11 cellular contexts compared by ENCODE assay signal in the genomic region with DNA sequence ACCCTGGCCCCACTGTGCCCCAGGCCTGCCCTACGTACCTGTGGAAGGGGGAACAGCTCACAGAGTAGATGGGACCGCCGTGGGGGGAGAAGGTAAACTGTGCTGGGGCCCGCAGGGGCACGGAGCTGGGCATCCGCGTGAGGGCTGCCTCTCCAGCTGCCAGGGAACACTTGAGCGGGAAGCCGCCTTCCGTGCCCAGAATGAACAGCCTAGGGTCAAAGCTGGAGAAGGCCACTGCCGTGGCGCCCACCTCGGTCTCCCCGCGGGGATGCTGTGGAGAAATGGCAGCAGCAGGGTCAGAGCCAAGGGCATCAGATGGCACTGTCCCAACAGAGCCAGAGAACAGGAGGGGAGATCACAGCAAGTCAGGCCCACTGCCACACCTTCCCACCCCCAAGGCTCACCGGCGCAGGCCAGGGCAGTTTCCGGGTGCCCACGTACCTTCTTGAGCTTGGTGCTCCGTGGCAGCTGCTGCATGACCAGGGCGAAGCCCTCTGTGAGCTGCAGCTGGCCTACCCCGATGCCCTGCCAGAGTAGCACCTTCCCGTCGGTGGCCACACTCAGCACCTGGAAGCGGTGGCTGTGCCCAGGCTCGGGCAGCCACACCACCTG. TPM values are rescaled to one million over a fixed set of nuclear protein-coding genes. Genes with fewer than 3 reads are reported as not detected.
DNase-seq lines count a peak whose midpoint lies in the region; ATAC-seq, FAIRE-seq and TF ChIP-seq lines count a peak whose summit lies in the region.
"Had no signal": no experiment of that assay in that cellular context is flagged by ENCODE, and none has a peak within 500 bp of the region (broad histone marks: within the 10 kb centered on the region; RNA-seq: fewer than 3 reads in every experiment).

No MANE protein-coding gene starts in this region.

- no peak overlapping the region for H2BK20ac ChIP-seq in H1 (ENCODE audit: low read length)

- H3K27ac ChIP-seq in H1 (ENCODE audit: low read depth, low read length), result peak overlapping the region; percentile 13; the same call in 1 of the 2 replicates
- peak overlapping the region; percentile 31 to 98 (median 96) for H3K27ac ChIP-seq in thyroid gland

- CTCF ChIA-PET in H1 (lab: Charles Lee; ENCODE audit: partially characterized antibody), result interaction anchor here (0.6 to 4.1 kb wide), 18 partner anchors 9 to 553 kb away, joined by 3 to 37 read pairs (median 4); a partner anchor contains a TSS

- TF ChIP-seq RAD21 in H1 (IDR thresholded peaks at IDR 0.05 in 1 of 2, conservative IDR thresholded peaks at IDR 0.05 in 1 of 2; ENCODE audit: low read depth in 2 of 2, low read length in 2 of 2), result no peak

- no peak overlapping the region for H4K8ac ChIP-seq in H1 (ENCODE audit: extremely low read depth, insufficient read depth, low read length)

- peaks cover 5% of the 10 kb centered on the region; the same call in 1 of the 2 replicates for H3K79me1 ChIP-seq in H1 (ENCODE audit: low read depth, low read length)

- H4K91ac ChIP-seq in H1 (replicated peaks; ENCODE audit: insufficient read length, low read length), result no peak overlapping the region

- ATAC-seq in HG03469 (IDR thresholded peaks at IDR 0.05; ENCODE audit: unreplicated experiment), result no peak

- H3K56ac ChIP-seq in H1 (replicated peaks; ENCODE audit: insufficient read length, low read depth, low read length), result no peak overlapping the region

- POLR2A ChIA-PET in H1 (lab: Charles Lee; ENCODE audit: partially characterized antibody), result interaction anchor here (1.0 to 15.6 kb wide), 14 partner anchors 8 to 184 kb away, joined by 3 to 313 read pairs (median 6); a partner anchor contains a TSS

- no peak overlapping the region for H4K5ac ChIP-seq in H1 (ENCODE audit: insufficient read length, low read depth, low read length)

- no peak overlapping the region for H2AFZ ChIP-seq in H1 (ENCODE audit: low read length)

- peak overlapping the region; percentile 82; the same call in 1 of the 2 replicates for H2AK5ac ChIP-seq in H1 (ENCODE audit: low read depth, low read length)

- H3K9ac ChIP-seq in NT2/D1 (ENCODE audit: insufficient read length, low read depth), result peak overlapping the region; percentile 57
- H3K9ac ChIP-seq in H1 (replicated peaks in 1 of 4; ENCODE audit: extremely low read depth in 1 of 4, low read depth in 3 of 4, low read length in 3 of 4), result no peak overlapping the region; a peak in 1 of 7 replicates

- 86% methylated on average over 25 of the region's 26 CpGs; no CpG with 5 or more reads in 1 of the 2 experiments for WGBS in H1 (ENCODE audit: extremely low coverage in 1 of 2, insufficient coverage in 1 of 2, insufficient read length in 1 of 2, insufficient replicate concordance in 2 of 2, low coverage in 1 of 2, low lambda C conversion rate in 2 of 2, missing lambda C conversion rate in 1 of 2), 2 experiments
- WGBS in thyroid gland, 2 donors, result 63 to 80% methylated on average over 10 to 14 of the region's 26 CpGs

- peaks cover 30% of the 10 kb centered on the region for H3K4me1 ChIP-seq in NT2/D1 (ENCODE audit: insufficient read depth, insufficient read length)
- H3K4me1 ChIP-seq in H1 (replicated peaks in 1 of 4; ENCODE audit: control insufficient read depth in 3 of 4, insufficient read depth in 4 of 4, low read length in 3 of 4), result peaks cover 0 to 14% (median 11%) of the 10 kb centered on the region in 4 experiments; a peak in 5 of 7 replicates
- peaks cover 27 to 33% of the 10 kb centered on the region in 2 donors for H3K4me1 ChIP-seq in thyroid gland

- no peak for FAIRE-seq in H1 (lab: Jason Lieb, UNC)
- FAIRE-seq: frontal cortex had no signal

- H3K4me3 ChIP-seq in NT2/D1 (ENCODE audit: insufficient read length, low read depth) (no peak overlapping the region), H1 (ENCODE audit: extremely low read depth in 1 of 4, insufficient read depth in 2 of 4, low read depth in 3 of 4, low read length in 4 of 4) (no peak overlapping the region), thyroid gland (replicated peaks in 1 of 3) (no peak overlapping the region)

- no peaks in the 10 kb centered on the region for H3K9me3 Mint-ChIP-seq in mesothelial cell of epicardium
- H3K9me3 Mint-ChIP-seq: T-helper 1 cell treated with Interleukin-12 subunit alpha and Interleukin-12 subunit beta and Interleukin-4 antibody, amounts not matched to agents 30 μg/mL and 1 μg/mL, for 36 hours had no signal

- no peak overlapping the region for H3K14ac ChIP-seq in H1 (ENCODE audit: insufficient read length)

- H2BK120ac ChIP-seq in H1 (replicated peaks; ENCODE audit: low read depth, low read length), result no peak overlapping the region

- TF ChIP-seq POLR2A in H1 (IDR thresholded peaks at IDR 0.05; ENCODE audit: control extremely low read depth in 1 of 2, low read depth in 2 of 2, low read length in 2 of 2), result no peak
- TF ChIP-seq POLR2A in thyroid gland (IDR thresholded peaks at IDR 0.05), result no peak

- H2BK5ac ChIP-seq in H1 (ENCODE audit: low read depth, low read length), result peak overlapping the region; percentile 85

- H3K9me3 ChIP-seq in NT2/D1 (ENCODE audit: insufficient read depth, low read length), result no peaks in the 10 kb centered on the region
- no peaks in the 10 kb centered on the region for H3K9me3 ChIP-seq in H1 (ENCODE audit: insufficient read depth in 2 of 2, low read depth in 1 of 2, low read length in 1 of 2)
- no peaks in the 10 kb centered on the region for H3K9me3 ChIP-seq in thyroid gland

- no peak overlapping the region; the same call in 1 of the 2 replicates for H3K18ac ChIP-seq in H1 (ENCODE audit: extremely low read depth, low read length)

- no peak overlapping the region for H3K4me3 Mint-ChIP-seq in mesothelial cell of epicardium
- H3K4me3 Mint-ChIP-seq: T-helper 1 cell treated with Interleukin-12 subunit alpha and Interleukin-12 subunit beta and Interleukin-4 antibody, amounts not matched to agents 30 μg/mL and 1 μg/mL, for 36 hours had no signal

- H3K4ac ChIP-seq in H1 (replicated peaks; ENCODE audit: insufficient read length, low read depth, low read length), result no peak overlapping the region

- H3K4me2 ChIP-seq in H1 (ENCODE audit: insufficient read depth in 1 of 2, low read depth in 2 of 2, low read length in 2 of 2), result no peak overlapping the region

- TF ChIP-seq CTCF in H1 (IDR thresholded peaks at IDR 0.05; ENCODE audit: control extremely low read depth in 1 of 3, insufficient read depth in 1 of 3, low read depth in 1 of 3, low read length in 3 of 3) (no peak), mesothelial cell of epicardium (IDR thresholded peaks at IDR 0.05; ENCODE audit: unreplicated experiment) (no peak), thyroid gland (IDR thresholded peaks at IDR 0.05) (no peak)

- H3K27ac Mint-ChIP-seq in mesothelial cell of epicardium, result peak overlapping the region; percentile 83
- H3K27ac Mint-ChIP-seq: T-helper 1 cell treated with Interleukin-12 subunit alpha and Interleukin-12 subunit beta and Interleukin-4 antibody, amounts not matched to agents 30 μg/mL and 1 μg/mL, for 36 hours had no signal

- H3K79me2 ChIP-seq in H1 (ENCODE audit: control insufficient read depth in 1 of 2, insufficient read depth in 2 of 2, low read length in 2 of 2), result no peaks in the 10 kb centered on the region

- peak overlapping the region; percentile 50; the same call in 1 of the 2 replicates for H2BK12ac ChIP-seq in H1 (ENCODE audit: low read depth, low read length)

- TF ChIP-seq EP300 in H1 (IDR thresholded peaks at IDR 0.05; ENCODE audit: borderline replicate concordance in 1 of 2, low read depth in 2 of 2, low read length in 2 of 2), result no peak

- H3K23me2 ChIP-seq in H1 (ENCODE audit: low read depth, low read length), result no peaks in the 10 kb centered on the region

- H3K4me1 Mint-ChIP-seq in mesothelial cell of epicardium, result peaks cover 17% of the 10 kb centered on the region

- DNase-seq in NT2/D1 (ENCODE audit: low read depth, low spot score), result no peak
- no peak for DNase-seq in H1 (ENCODE audit: low read depth in 1 of 2, low spot score in 2 of 2)
- no peak for DNase-seq in mesothelial cell of epicardium (ENCODE audit: low spot score in 2 of 2, unreplicated experiment in 2 of 2)
- peak; percentile 27 to 32 for DNase-seq in thyroid gland
- DNase-seq in stimulated activated CD4-positive, alpha-beta T cell treated with anti-CD3 and anti-CD28 coated beads, Interleukin-15, amount 100 ng/mL, for 24 hours, result no peak
- no peak for DNase-seq in HT-29 (ENCODE audit: low spot score)
- no peak for DNase-seq in RPMI8226
- DNase-seq: activated CD8-positive, alpha-beta memory T cell treated with anti-CD3 and anti-CD28 coated beads, Interleukin-2, amount 50 U/mL, for 4 hours had no signal

- no peak overlapping the region; the same call in 1 of the 2 replicates for H2BK15ac ChIP-seq in H1 (ENCODE audit: low read length)

- peaks cover 5 to 22% of the 10 kb centered on the region in 2 experiments for H4K20me1 ChIP-seq in H1 (replicated peaks in 1 of 2; ENCODE audit: control insufficient read depth in 1 of 2, insufficient read depth in 2 of 2, low read length in 2 of 2)

- peaks cover 26% of the 10 kb centered on the region for H3K36me3 Mint-ChIP-seq in mesothelial cell of epicardium

- H3K27me3 ChIP-seq in NT2/D1 (ENCODE audit: insufficient read depth, insufficient read length) (no peaks in the 10 kb centered on the region), H1 (replicated peaks in 1 of 4; ENCODE audit: control insufficient read depth in 3 of 4, extremely low read depth in 1 of 4, insufficient read depth in 3 of 4, low read length in 3 of 4) (no peaks in the 10 kb centered on the region), thyroid gland (no peaks in the 10 kb centered on the region)

- peaks cover 86% of the 10 kb centered on the region for H3K36me3 ChIP-seq in NT2/D1 (ENCODE audit: insufficient read depth, insufficient read length, low read length)
- H3K36me3 ChIP-seq in H1 (ENCODE audit: control insufficient read depth in 2 of 4, insufficient read depth in 4 of 4, low read length in 3 of 4), result peaks cover 24 to 34% (median 29%) of the 10 kb centered on the region in 4 experiments; a peak in 6 of 8 replicates
- H3K36me3 ChIP-seq in thyroid gland, result peaks cover 37 to 63% of the 10 kb centered on the region in 2 donors

- H3K23ac ChIP-seq in H1 (ENCODE audit: insufficient read length), result no peak overlapping the region

- intact Hi-C loops in thyroid gland (cut with DNase I), result loop anchor here (10.0 kb wide), 2 partner anchors 50 to 90 kb away; a partner anchor contains a TSS

- H3K27me3 Mint-ChIP-seq in mesothelial cell of epicardium (ENCODE audit: low read depth), result no peaks in the 10 kb centered on the region

RNA-seq across cellular contexts. Expression of a gene that starts 21.9 kb away (rescaled TPM):
- 58.0 and 60.4 TPM in 2 replicates for total RNA-seq in H1 (2021; fragmentation: NEBNext Ultra II Directional; extraction: Animal tissue kit (Norgen Biotek cat#: 25700))
- 78.5 and 113 TPM in 2 replicates for polyA plus RNA-seq in H1 (2011; rRNA removed)
- polyA plus RNA-seq in H1 (2011; cell fraction: cytosol; rRNA removed), result 112 TPM
- polyA plus RNA-seq in H1 (2011; cell fraction: nucleus; rRNA removed), result 203 TPM
- 31.8 to 74.2 TPM (median 69.7 TPM) in 4 replicates for polyA plus RNA-seq in H1 (2012, experiment 1 of 2)
- 67.0 TPM for polyA plus RNA-seq in H1 (2012, experiment 2 of 2)
- 27.5 TPM for polyA plus RNA-seq in H1 (2013, experiment 1 of 2)
- 25.5 TPM for polyA plus RNA-seq in H1 (2013, experiment 2 of 2)
- polyA minus RNA-seq in H1 (2011; rRNA and poly(A)+ RNA removed), result 27.1 and 35.1 TPM in 2 replicates
- polyA minus RNA-seq in H1 (2011; cell fraction: cytosol; rRNA and poly(A)+ RNA removed), result 49.7 TPM
- polyA minus RNA-seq in H1 (2011; cell fraction: nucleus; rRNA and poly(A)+ RNA removed), result 59.3 TPM
- 35.2 to 38.3 TPM (median 37.2 TPM) in 3 replicates for total RNA-seq in mesothelial cell of epicardium
- total RNA-seq in thyroid gland, result 100 to 1,000 TPM in 2 of 4 donors, 10 to 100 TPM in 2; 86.1 to 179 (median 132) TPM
- total RNA-seq in HT-29 (2014; rRNA removed; shearing (Covaris generic)), result 437 and 467 TPM in 2 replicates

RNA-seq across cellular contexts. Expression of a gene that starts 54.3 kb away (rescaled TPM):
- 1,327 and 1,345 TPM in 2 replicates for total RNA-seq in H1 (2021; fragmentation: NEBNext Ultra II Directional; extraction: Animal tissue kit (Norgen Biotek cat#: 25700))
- polyA plus RNA-seq in H1 (2011; rRNA removed), result 466 and 513 TPM in 2 replicates
- 383 TPM for polyA plus RNA-seq in H1 (2011; cell fraction: cytosol; rRNA removed)
- polyA plus RNA-seq in H1 (2011; cell fraction: nucleus; rRNA removed), result 93.4 TPM
- polyA plus RNA-seq in H1 (2012, experiment 1 of 2), result 759 to 1,315 TPM (median 835 TPM) in 4 replicates
- polyA plus RNA-seq in H1 (2012, experiment 2 of 2), result 163 TPM
- 862 TPM for polyA plus RNA-seq in H1 (2013, experiment 1 of 2)
- 900 TPM for polyA plus RNA-seq in H1 (2013, experiment 2 of 2)
- 245 and 251 TPM in 2 replicates for polyA minus RNA-seq in H1 (2011; rRNA and poly(A)+ RNA removed)
- 1,111 TPM for polyA minus RNA-seq in H1 (2011; cell fraction: cytosol; rRNA and poly(A)+ RNA removed)
- polyA minus RNA-seq in H1 (2011; cell fraction: nucleus; rRNA and poly(A)+ RNA removed), result 200 TPM
- 443 to 471 TPM (median 467 TPM) in 3 replicates for total RNA-seq in mesothelial cell of epicardium
- total RNA-seq in thyroid gland, result 100 to 1,000 TPM; 173 to 217 (median 202) TPM
- 403 and 420 TPM in 2 replicates for total RNA-seq in HT-29 (2014; rRNA removed; shearing (Covaris generic))

Comparison
In these comparisons a context has a peak if more than half of its experiments do, and no peak if none do; other contexts are left out.
1. DNase-seq: peak in thyroid gland (2 of 2); none in NT2/D1 (single experiment), H1 (0 of 2), mesothelial cell of epicardium (0 of 2), stimulated activated CD4-positive, alpha-beta T cell treated with anti-CD3 and anti-CD28 coated beads, Interleukin-15, amount 100 ng/mL, for 24 hours (single experiment), HT-29 (single experiment) and RPMI8226 (single experiment).